Comparison of ENCODE assay signal across 1 cellular context in genomic region chr11:842370-843002, GRCh38.
TF ChIP-seq lines count a peak whose summit lies in the region.

TSS of gene POLR2L (minus strand) at chr11:842529. CDS start at chr11:842508, 21 bp downstream.
TSS of gene TSPAN4 (plus strand) at chr11:842852. CDS start at chr11:850305, 7,453 bp downstream.

TF ChIP-seq in GM23338, 12 proteins besides CTCF, POLR2A, EP300 and RAD21 (continued from another document):
- TF ChIP-seq, protein P1, sequence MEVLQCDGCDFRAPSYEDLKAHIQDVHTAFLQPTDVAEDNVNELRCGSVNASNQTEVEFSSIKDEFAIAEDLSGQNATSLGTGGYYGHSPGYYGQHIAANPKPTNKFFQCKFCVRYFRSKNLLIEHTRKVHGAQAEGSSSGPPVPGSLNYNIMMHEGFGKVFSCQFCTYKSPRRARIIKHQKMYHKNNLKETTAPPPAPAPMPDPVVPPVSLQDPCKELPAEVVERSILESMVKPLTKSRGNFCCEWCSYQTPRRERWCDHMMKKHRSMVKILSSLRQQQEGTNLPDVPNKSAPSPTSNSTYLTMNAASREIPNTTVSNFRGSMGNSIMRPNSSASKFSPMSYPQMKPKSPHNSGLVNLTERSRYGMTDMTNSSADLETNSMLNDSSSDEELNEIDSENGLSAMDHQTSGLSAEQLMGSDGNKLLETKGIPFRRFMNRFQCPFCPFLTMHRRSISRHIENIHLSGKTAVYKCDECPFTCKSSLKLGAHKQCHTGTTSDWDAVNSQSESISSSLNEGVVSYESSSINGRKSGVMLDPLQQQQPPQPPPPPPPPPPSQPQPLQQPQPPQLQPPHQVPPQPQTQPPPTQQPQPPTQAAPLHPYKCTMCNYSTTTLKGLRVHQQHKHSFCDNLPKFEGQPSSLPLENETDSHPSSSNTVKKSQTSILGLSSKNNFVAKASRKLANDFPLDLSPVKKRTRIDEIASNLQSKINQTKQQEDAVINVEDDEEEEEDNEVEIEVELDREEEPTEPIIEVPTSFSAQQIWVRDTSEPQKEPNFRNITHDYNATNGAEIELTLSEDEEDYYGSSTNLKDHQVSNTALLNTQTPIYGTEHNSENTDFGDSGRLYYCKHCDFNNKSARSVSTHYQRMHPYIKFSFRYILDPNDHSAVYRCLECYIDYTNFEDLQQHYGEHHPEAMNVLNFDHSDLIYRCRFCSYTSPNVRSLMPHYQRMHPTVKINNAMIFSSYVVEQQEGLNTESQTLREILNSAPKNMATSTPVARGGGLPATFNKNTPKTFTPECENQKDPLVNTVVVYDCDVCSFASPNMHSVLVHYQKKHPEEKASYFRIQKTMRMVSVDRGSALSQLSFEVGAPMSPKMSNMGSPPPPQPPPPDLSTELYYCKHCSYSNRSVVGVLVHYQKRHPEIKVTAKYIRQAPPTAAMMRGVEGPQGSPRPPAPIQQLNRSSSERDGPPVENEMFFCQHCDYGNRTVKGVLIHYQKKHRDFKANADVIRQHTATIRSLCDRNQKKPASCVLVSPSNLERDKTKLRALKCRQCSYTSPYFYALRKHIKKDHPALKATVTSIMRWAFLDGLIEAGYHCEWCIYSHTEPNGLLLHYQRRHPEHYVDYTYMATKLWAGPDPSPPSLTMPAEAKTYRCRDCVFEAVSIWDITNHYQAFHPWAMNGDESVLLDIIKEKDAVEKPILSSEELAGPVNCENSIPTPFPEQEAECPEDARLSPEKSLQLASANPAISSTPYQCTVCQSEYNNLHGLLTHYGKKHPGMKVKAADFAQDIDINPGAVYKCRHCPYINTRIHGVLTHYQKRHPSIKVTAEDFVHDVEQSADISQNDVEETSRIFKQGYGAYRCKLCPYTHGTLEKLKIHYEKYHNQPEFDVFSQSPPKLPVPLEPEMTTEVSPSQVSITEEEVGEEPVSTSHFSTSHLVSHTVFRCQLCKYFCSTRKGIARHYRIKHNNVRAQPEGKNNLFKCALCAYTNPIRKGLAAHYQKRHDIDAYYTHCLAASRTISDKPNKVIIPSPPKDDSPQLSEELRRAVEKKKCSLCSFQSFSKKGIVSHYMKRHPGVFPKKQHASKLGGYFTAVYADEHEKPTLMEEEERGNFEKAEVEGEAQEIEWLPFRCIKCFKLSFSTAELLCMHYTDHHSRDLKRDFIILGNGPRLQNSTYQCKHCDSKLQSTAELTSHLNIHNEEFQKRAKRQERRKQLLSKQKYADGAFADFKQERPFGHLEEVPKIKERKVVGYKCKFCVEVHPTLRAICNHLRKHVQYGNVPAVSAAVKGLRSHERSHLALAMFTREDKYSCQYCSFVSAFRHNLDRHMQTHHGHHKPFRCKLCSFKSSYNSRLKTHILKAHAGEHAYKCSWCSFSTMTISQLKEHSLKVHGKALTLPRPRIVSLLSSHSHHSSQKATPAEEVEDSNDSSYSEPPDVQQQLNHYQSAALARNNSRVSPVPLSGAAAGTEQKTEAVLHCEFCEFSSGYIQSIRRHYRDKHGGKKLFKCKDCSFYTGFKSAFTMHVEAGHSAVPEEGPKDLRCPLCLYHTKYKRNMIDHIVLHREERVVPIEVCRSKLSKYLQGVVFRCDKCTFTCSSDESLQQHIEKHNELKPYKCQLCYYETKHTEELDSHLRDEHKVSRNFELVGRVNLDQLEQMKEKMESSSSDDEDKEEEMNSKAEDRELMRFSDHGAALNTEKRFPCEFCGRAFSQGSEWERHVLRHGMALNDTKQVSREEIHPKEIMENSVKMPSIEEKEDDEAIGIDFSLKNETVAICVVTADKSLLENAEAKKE (CRISPR knock-in tag; IDR thresholded peaks at IDR 0.05), result no peak
